1 cellular context compared by ENCODE assay signal in the genomic region with DNA sequence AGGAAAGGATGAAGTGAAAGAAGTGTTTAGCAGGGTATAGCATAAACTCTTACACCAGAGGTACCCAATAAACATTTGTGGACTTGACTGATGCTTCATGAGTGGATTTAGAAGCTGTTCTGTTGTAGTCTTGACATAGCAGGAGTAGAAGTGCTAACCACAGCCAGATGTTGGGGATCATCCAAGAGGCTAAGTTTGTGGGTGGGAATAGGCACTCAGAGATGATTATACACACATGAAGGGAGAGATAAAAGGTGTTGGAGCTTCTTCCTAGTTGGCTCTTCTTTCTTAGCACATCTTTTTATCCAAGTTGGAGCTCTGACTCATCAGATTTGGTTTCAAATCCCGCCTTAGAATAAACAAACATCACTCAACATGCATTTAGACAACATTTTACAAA.
TF ChIP-seq lines count a peak whose summit lies in the region.

No MANE protein-coding gene starts in this region.

TF ChIP-seq in SK-N-SH, 30 proteins besides CTCF, POLR2A, EP300 and RAD21 (continued from another document):
- no peak for TF ChIP-seq ZBTB33 (IDR thresholded peaks at IDR 0.05; ENCODE audit: borderline replicate concordance, low read depth)
- TF ChIP-seq, protein P1, sequence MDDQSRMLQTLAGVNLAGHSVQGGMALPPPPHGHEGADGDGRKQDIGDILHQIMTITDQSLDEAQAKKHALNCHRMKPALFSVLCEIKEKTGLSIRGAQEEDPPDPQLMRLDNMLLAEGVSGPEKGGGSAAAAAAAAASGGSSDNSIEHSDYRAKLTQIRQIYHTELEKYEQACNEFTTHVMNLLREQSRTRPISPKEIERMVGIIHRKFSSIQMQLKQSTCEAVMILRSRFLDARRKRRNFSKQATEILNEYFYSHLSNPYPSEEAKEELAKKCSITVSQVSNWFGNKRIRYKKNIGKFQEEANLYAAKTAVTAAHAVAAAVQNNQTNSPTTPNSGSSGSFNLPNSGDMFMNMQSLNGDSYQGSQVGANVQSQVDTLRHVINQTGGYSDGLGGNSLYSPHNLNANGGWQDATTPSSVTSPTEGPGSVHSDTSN (IDR thresholded peaks at IDR 0.05) = no peak
- TF ChIP-seq MEF2A (IDR thresholded peaks at IDR 0.05; ENCODE audit: borderline replicate concordance, low read depth) = no peak
- no peak for TF ChIP-seq EZH2phosphoT487 (IDR thresholded peaks at IDR 0.05; ENCODE audit: borderline replicate concordance, low read depth)
- TF ChIP-seq NFIC (IDR thresholded peaks at IDR 0.05; ENCODE audit: borderline replicate concordance) = no peak
TF ChIP-seq in SK-N-SH: peak in this region for 0.
